Comparison of ENCODE assay signal across 28 cellular contexts in the genomic region with DNA sequence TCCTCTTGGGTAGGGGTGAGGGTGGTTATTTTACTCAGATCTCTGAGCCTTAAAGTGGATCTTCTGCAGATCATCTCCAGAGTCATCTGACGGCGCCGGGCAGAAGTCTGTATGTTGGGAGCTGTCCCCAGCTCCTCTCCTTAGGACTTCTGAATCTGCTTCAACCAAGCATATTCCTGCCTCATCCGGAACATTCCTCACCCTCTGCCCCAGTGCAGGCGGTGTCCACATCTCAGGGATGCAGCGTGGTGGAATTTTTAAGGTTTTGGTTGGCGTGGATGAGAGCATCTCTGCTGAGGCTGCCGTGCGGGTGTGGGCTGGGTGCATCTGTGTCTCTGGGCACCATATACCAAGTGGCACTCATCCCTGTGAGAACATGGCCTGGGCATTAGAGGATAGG.
"Had no signal": no experiment of that assay in that cellular context is flagged by ENCODE, and none has a peak within 500 bp of the region (broad histone marks: within the 10 kb centered on the region; RNA-seq: fewer than 3 reads in every experiment).

No MANE protein-coding gene starts in this region.

- H3K4me3 ChIP-seq: ovary, psoas muscle, right lobe of liver, sigmoid colon, suprapubic skin, testis, tibial artery, transverse colon, upper lobe of right lung, uterus had no signal

- H3K36me3 ChIP-seq: neutrophil, ovary, right lobe of liver, sigmoid colon, suprapubic skin, tibial artery, transverse colon, upper lobe of right lung, uterus had no signal

- DNase-seq: naive thymus-derived CD8-positive, alpha-beta T cell; nephron progenitor cell; nucleus accumbens; ovary; posterior cingulate gyrus; psoas muscle; right cardiac atrium; right lobe of liver; sigmoid colon; small intestine; stimulated activated CD4-positive, alpha-beta T cell treated with anti-CD3 and anti-CD28 coated beads, Interleukin-15, amount 100 ng/mL, for 24 hours; stimulated activated CD4-positive, alpha-beta T cell treated with anti-CD3 and anti-CD28 coated beads, Interleukin-4, amount 100 ng/mL, for 1 hour; stimulated activated CD4-positive, alpha-beta T cell treated with anti-CD3 and anti-CD28 coated beads, Interleukin-4, amount 100 ng/mL, for 4 hours; stimulated activated CD8-positive, alpha-beta memory T cell treated with anti-CD3 and anti-CD28 coated beads, Interleukin-4, amount 100 ng/mL, for 48 hours; stimulated activated naive CD4-positive, alpha-beta T cell; stimulated activated naive CD8-positive, alpha-beta T cell treated with anti-CD3 and anti-CD28 coated beads, Interleukin-15, amount 100 ng/mL, for 72 hours; stimulated activated naive CD8-positive, alpha-beta T cell treated with anti-CD3 and anti-CD28 coated beads, Interleukin-15, Interleukin-2, amounts not matched to agents 100 U/mL and 50 U/mL, for 24 hours; substantia nigra; testis; tibial artery; transverse colon; upper lobe of right lung; uterus had no signal

- H3K27ac ChIP-seq: neutrophil, parathyroid adenoma, psoas muscle, right lobe of liver, sigmoid colon, suprapubic skin, testis, tibial artery, transverse colon, upper lobe of right lung, uterus had no signal

- H3K27me3 ChIP-seq: neutrophil, ovary, right lobe of liver, sigmoid colon, suprapubic skin, testis, tibial artery, transverse colon, upper lobe of right lung, uterus had no signal

- ATAC-seq: naive thymus-derived CD8-positive, alpha-beta T cell; natural killer cell treated with Interleukin-12 subunit alpha and Interleukin-12 subunit beta and Interleukin-15 and Interleukin-18, amount 100 ng/mL, for 72 hours; psoas muscle; right cardiac atrium; stimulated activated memory B cell treated with anti-CD40 and anti-IgM and Interleukin-4, amounts not matched to agents 10 μg/mL and 1 μg/mL and 100 μg/mL, for 72 hours; stimulated activated naive CD8-positive, alpha-beta T cell treated with anti-CD3 and anti-CD28 coated beads, Interleukin-15, amount 100 ng/mL, for 72 hours; stimulated activated naive CD8-positive, alpha-beta T cell treated with anti-CD3 and anti-CD28 coated beads, Interleukin-15, Interleukin-2, amounts not matched to agents 100 U/mL and 50 U/mL, for 24 hours; upper lobe of right lung had no signal

- H3K9ac ChIP-seq: parathyroid adenoma had no signal

- H3K9me3 ChIP-seq: neutrophil, psoas muscle, right lobe of liver, sigmoid colon, suprapubic skin, testis, tibial artery, transverse colon, upper lobe of right lung, uterus had no signal

- H3K4me1 ChIP-seq: parathyroid adenoma, psoas muscle, right lobe of liver, sigmoid colon, suprapubic skin, testis, tibial artery, transverse colon, upper lobe of right lung, uterus had no signal
